Comparison of ENCODE assay signal across 2 cellular contexts in genomic region chr5:81904166-81904565, GRCh38.
TF ChIP-seq lines count a peak whose summit lies in the region.

No MANE protein-coding gene starts in this region.

TF ChIP-seq in IMR-90, 13 proteins besides CTCF, POLR2A, EP300 and RAD21:
- no peak for TF ChIP-seq NFE2L2 (IDR thresholded peaks at IDR 0.05; ENCODE audit: low read depth, low read length)
- TF ChIP-seq MXI1 (IDR thresholded peaks at IDR 0.05; ENCODE audit: borderline replicate concordance, low read depth, low read length), result no peak
- TF ChIP-seq FOS (IDR thresholded peaks at IDR 0.05; ENCODE audit: low read depth, low read length), result no peak
- no peak for TF ChIP-seq MAZ (IDR thresholded peaks at IDR 0.05; ENCODE audit: borderline replicate concordance, low read depth, low read length)
- TF ChIP-seq, protein P1, sequence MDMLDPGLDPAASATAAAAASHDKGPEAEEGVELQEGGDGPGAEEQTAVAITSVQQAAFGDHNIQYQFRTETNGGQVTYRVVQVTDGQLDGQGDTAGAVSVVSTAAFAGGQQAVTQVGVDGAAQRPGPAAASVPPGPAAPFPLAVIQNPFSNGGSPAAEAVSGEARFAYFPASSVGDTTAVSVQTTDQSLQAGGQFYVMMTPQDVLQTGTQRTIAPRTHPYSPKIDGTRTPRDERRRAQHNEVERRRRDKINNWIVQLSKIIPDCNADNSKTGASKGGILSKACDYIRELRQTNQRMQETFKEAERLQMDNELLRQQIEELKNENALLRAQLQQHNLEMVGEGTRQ (IDR thresholded peaks at IDR 0.05; ENCODE audit: low read depth, low read length), result no peak
- TF ChIP-seq MAFK (IDR thresholded peaks at IDR 0.05; ENCODE audit: low read depth, low read length), result no peak
- no peak for TF ChIP-seq RFX5 (IDR thresholded peaks at IDR 0.05; ENCODE audit: low read depth, low read length)
- TF ChIP-seq ELK1 (IDR thresholded peaks at IDR 0.05; ENCODE audit: borderline replicate concordance, low read depth, low read length), result no peak
- TF ChIP-seq BHLHE40 (IDR thresholded peaks at IDR 0.05; ENCODE audit: low read depth, low read length), result no peak

TF ChIP-seq in H1, 55 proteins besides CTCF, POLR2A, EP300 and RAD21:
- no peak for TF ChIP-seq TEAD4 (IDR thresholded peaks at IDR 0.05; ENCODE audit: low read depth, low read length)
- no peak for TF ChIP-seq CTBP2 (IDR thresholded peaks at IDR 0.05; ENCODE audit: borderline replicate concordance, insufficient read depth, insufficient read length, low read length)
- TF ChIP-seq KDM4A (IDR thresholded peaks at IDR 0.05; ENCODE audit: low read depth, low read length, severe bottlenecking), result no peak
- TF ChIP-seq BCL11A (IDR thresholded peaks at IDR 0.05; ENCODE audit: low read depth in 2 of 2, low read length in 2 of 2), result no peak
- no peak for TF ChIP-seq RXRA (IDR thresholded peaks at IDR 0.05; ENCODE audit: insufficient read depth, low read depth, low read length)
- TF ChIP-seq RBBP5 (IDR thresholded peaks at IDR 0.05; ENCODE audit: borderline replicate concordance, low read depth, low read length), result no peak
- TF ChIP-seq SAP30 (IDR thresholded peaks at IDR 0.05; ENCODE audit: insufficient read depth, insufficient replicate concordance, low read length), result no peak
- no peak for TF ChIP-seq PHF8 (conservative IDR thresholded peaks at IDR 0.05; ENCODE audit: low read depth, low read length)
- no peak for TF ChIP-seq SP2 (IDR thresholded peaks at IDR 0.05; ENCODE audit: low read length)
- no peak for TF ChIP-seq FOSL1 (IDR thresholded peaks at IDR 0.05; ENCODE audit: insufficient read depth, low read depth, low read length)
- no peak for TF ChIP-seq CEBPB (IDR thresholded peaks at IDR 0.05; ENCODE audit: low read depth, low read length)
- TF ChIP-seq, protein P2, sequence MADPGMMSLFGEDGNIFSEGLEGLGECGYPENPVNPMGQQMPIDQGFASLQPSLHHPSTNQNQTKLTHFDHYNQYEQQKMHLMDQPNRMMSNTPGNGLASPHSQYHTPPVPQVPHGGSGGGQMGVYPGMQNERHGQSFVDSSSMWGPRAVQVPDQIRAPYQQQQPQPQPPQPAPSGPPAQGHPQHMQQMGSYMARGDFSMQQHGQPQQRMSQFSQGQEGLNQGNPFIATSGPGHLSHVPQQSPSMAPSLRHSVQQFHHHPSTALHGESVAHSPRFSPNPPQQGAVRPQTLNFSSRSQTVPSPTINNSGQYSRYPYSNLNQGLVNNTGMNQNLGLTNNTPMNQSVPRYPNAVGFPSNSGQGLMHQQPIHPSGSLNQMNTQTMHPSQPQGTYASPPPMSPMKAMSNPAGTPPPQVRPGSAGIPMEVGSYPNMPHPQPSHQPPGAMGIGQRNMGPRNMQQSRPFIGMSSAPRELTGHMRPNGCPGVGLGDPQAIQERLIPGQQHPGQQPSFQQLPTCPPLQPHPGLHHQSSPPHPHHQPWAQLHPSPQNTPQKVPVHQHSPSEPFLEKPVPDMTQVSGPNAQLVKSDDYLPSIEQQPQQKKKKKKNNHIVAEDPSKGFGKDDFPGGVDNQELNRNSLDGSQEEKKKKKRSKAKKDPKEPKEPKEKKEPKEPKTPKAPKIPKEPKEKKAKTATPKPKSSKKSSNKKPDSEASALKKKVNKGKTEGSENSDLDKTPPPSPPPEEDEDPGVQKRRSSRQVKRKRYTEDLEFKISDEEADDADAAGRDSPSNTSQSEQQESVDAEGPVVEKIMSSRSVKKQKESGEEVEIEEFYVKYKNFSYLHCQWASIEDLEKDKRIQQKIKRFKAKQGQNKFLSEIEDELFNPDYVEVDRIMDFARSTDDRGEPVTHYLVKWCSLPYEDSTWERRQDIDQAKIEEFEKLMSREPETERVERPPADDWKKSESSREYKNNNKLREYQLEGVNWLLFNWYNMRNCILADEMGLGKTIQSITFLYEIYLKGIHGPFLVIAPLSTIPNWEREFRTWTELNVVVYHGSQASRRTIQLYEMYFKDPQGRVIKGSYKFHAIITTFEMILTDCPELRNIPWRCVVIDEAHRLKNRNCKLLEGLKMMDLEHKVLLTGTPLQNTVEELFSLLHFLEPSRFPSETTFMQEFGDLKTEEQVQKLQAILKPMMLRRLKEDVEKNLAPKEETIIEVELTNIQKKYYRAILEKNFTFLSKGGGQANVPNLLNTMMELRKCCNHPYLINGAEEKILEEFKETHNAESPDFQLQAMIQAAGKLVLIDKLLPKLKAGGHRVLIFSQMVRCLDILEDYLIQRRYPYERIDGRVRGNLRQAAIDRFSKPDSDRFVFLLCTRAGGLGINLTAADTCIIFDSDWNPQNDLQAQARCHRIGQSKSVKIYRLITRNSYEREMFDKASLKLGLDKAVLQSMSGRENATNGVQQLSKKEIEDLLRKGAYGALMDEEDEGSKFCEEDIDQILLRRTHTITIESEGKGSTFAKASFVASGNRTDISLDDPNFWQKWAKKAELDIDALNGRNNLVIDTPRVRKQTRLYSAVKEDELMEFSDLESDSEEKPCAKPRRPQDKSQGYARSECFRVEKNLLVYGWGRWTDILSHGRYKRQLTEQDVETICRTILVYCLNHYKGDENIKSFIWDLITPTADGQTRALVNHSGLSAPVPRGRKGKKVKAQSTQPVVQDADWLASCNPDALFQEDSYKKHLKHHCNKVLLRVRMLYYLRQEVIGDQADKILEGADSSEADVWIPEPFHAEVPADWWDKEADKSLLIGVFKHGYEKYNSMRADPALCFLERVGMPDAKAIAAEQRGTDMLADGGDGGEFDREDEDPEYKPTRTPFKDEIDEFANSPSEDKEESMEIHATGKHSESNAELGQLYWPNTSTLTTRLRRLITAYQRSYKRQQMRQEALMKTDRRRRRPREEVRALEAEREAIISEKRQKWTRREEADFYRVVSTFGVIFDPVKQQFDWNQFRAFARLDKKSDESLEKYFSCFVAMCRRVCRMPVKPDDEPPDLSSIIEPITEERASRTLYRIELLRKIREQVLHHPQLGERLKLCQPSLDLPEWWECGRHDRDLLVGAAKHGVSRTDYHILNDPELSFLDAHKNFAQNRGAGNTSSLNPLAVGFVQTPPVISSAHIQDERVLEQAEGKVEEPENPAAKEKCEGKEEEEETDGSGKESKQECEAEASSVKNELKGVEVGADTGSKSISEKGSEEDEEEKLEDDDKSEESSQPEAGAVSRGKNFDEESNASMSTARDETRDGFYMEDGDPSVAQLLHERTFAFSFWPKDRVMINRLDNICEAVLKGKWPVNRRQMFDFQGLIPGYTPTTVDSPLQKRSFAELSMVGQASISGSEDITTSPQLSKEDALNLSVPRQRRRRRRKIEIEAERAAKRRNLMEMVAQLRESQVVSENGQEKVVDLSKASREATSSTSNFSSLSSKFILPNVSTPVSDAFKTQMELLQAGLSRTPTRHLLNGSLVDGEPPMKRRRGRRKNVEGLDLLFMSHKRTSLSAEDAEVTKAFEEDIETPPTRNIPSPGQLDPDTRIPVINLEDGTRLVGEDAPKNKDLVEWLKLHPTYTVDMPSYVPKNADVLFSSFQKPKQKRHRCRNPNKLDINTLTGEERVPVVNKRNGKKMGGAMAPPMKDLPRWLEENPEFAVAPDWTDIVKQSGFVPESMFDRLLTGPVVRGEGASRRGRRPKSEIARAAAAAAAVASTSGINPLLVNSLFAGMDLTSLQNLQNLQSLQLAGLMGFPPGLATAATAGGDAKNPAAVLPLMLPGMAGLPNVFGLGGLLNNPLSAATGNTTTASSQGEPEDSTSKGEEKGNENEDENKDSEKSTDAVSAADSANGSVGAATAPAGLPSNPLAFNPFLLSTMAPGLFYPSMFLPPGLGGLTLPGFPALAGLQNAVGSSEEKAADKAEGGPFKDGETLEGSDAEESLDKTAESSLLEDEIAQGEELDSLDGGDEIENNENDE (IDR thresholded peaks at IDR 0.05; ENCODE audit: insufficient replicate concordance, low read length), result no peak
- no peak for TF ChIP-seq SP1 (IDR thresholded peaks at IDR 0.05; ENCODE audit: low read depth, low read length)
- no peak for TF ChIP-seq EZH2 (IDR thresholded peaks at IDR 0.05; ENCODE audit: low read depth, low read length, severe bottlenecking)
- TF ChIP-seq CREB1 (IDR thresholded peaks at IDR 0.05), result no peak
- no peak for TF ChIP-seq RFX5 (IDR thresholded peaks at IDR 0.05; ENCODE audit: borderline replicate concordance, low read depth, low read length)
- no peak for TF ChIP-seq CBX5 (IDR thresholded peaks at IDR 0.05; ENCODE audit: low read depth, low read length)
- no peak for TF ChIP-seq POLR2AphosphoS5 (IDR thresholded peaks at IDR 0.05; ENCODE audit: low read depth, low read length)
- TF ChIP-seq SP4 (IDR thresholded peaks at IDR 0.05; ENCODE audit: low read length), result no peak
- no peak for TF ChIP-seq RNF2 (IDR thresholded peaks at IDR 0.05; ENCODE audit: borderline replicate concordance, low read depth, low read length, missing control alignments, poor library complexity, severe bottlenecking)
TF ChIP-seq in H1: peak in this region for 0.
